In genomic region chr2:112541315-112542122, GRCh38 we compare ENCODE assay signal across 8 cellular contexts.
DNase-seq lines count a peak whose midpoint lies in the region; ATAC-seq lines count a peak whose summit lies in the region.

No MANE protein-coding gene starts in this region.

- peak; percentile 4 for DNase-seq in ELF-1 (ENCODE audit: low read depth, low spot score)
- peak; percentile 73 for DNase-seq in HuH-7 (ENCODE audit: low spot score)
- peak; percentile 46 for DNase-seq in SIG-M5 (lab: John Stamatoyannopoulos, UW)
- peak; percentile 58 for DNase-seq in amniotic epithelial cell (ENCODE audit: low read depth)
- peak; percentile 44 for DNase-seq in iPS DF 4.7 (ENCODE audit: extremely low read depth, low spot score)
- no peak for DNase-seq in cortex of kidney (lab: John Stamatoyannopoulos, UW)

- peak overlapping the region; percentile 31 to 94 (median 89) for H3K27ac ChIP-seq in skin epidermis

- H3K4me3 ChIP-seq in skin epidermis = peak overlapping the region; percentile 80 to 96 (median 87)

- peak; percentile 66 for ATAC-seq in GM21528 (IDR thresholded peaks at IDR 0.05; ENCODE audit: low FRiP score, unreplicated experiment)
